Comparison of ENCODE assay signal across 18 cellular contexts in the genomic region with DNA sequence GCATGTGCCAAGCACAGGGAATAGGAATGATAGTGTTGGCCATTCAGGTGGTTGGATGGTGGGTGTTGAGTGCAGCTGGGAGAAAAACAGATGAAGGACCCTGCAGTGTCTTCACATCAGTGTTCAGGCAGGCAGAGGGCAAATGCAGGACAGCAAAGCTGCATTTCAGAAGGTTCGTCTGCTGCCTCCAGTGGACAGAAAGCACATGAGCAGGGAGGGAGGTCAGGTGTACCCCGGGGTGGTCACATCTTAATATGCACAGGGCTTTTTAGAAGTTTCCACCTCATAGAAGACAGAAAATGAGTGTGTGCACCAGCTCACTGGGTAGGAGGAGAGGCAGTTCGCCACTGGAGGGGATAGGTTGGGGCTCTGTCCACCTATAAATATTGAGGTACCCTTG.
A peak's percentile ranks its signal among the peaks of the same experiment; 100 is the strongest.
DNase-seq lines count a peak whose midpoint lies in the region; ATAC-seq, FAIRE-seq and TF ChIP-seq lines count a peak whose summit lies in the region.
"Had no signal": no experiment of that assay in that cellular context is flagged by ENCODE, and none has a peak within 500 bp of the region (broad histone marks: within the 10 kb centered on the region; RNA-seq: fewer than 3 reads in every experiment).

No MANE protein-coding gene starts in this region.

- H3K4me2 ChIP-seq in DND-41 (ENCODE audit: insufficient read depth, low read length) (no peak overlapping the region), H9 (ENCODE audit: insufficient read depth, insufficient read length, low read length) (no peak overlapping the region), keratinocyte (ENCODE audit: control insufficient read depth, extremely low read depth, insufficient read depth, low read depth, low read length) (no peak overlapping the region)

- H3K23ac ChIP-seq in H9 (ENCODE audit: insufficient read length, low read depth, low read length): no peak overlapping the region

- H3K27me3 ChIP-seq in DND-41 (ENCODE audit: insufficient read depth, low read length, poor library complexity) (peaks cover 20% of the 10 kb centered on the region), H9 (ENCODE audit: insufficient read depth, low read length) (no peaks in the 10 kb centered on the region), keratinocyte (ENCODE audit: control insufficient read depth, extremely low read depth, insufficient read depth, low read length) (no peaks in the 10 kb centered on the region)
- H3K27me3 ChIP-seq: uterus had no signal

- H4K91ac ChIP-seq in H9 (ENCODE audit: insufficient read length, low read depth, low read length): no peak overlapping the region

- H3K36me3 Mint-ChIP-seq in H9 (ENCODE audit: insufficient read depth in 1 of 3, low read depth in 3 of 3): no peaks in the 10 kb centered on the region

- H3K27ac ChIP-seq in DND-41 (ENCODE audit: low read length) (no peak overlapping the region), H9 (ENCODE audit: insufficient read length, low read depth, low read length) (no peak overlapping the region), keratinocyte (ENCODE audit: control insufficient read depth, insufficient read depth, low read length) (no peak overlapping the region)
- H3K27ac ChIP-seq: left ventricle myocardium inferior, uterus had no signal

- H2AFZ ChIP-seq in DND-41 (ENCODE audit: low read depth, low read length) (no peak overlapping the region), H9 (ENCODE audit: low read length) (no peak overlapping the region), keratinocyte (ENCODE audit: control insufficient read depth, low read length) (no peak overlapping the region)

- H2BK15ac ChIP-seq in H9 (ENCODE audit: low read depth, low read length): no peak overlapping the region

- H3K27me3 Mint-ChIP-seq in H9 (ENCODE audit: low read depth): no peaks in the 10 kb centered on the region; the same call in 1 of the 2 replicates

- H3K36me3 ChIP-seq in DND-41 (ENCODE audit: insufficient read depth, low read length): no peaks in the 10 kb centered on the region
- H3K36me3 ChIP-seq in keratinocyte (ENCODE audit: control insufficient read depth in 2 of 2, extremely low read depth in 1 of 2, insufficient read depth in 2 of 2, low read length in 2 of 2): no peaks in the 10 kb centered on the region
- H3K36me3 ChIP-seq: left ventricle myocardium inferior, uterus had no signal

- no peak overlapping the region for H2BK5ac ChIP-seq in H9 (ENCODE audit: insufficient read length, low read length)

- H3K18ac ChIP-seq in H9 (ENCODE audit: insufficient read length, low read depth, low read length): no peak overlapping the region

- H3K4me1 Mint-ChIP-seq in H9: peaks cover 0 to 4% of the 10 kb centered on the region in 2 experiments; a peak in 1 of 4 replicates
- H3K4me1 Mint-ChIP-seq: stimulated activated naive CD8-positive, alpha-beta T cell treated with anti-CD3 and anti-CD28 coated beads, Interleukin-15, amount 100 ng/mL, for 72 hours had no signal

- H4K20me1 ChIP-seq in DND-41 (ENCODE audit: insufficient read depth, low read length) (no peaks in the 10 kb centered on the region), H9 (ENCODE audit: control insufficient read depth, insufficient read depth, insufficient read length) (no peaks in the 10 kb centered on the region), keratinocyte (ENCODE audit: control insufficient read depth, extremely low read depth, insufficient read depth, low read length) (no peaks in the 10 kb centered on the region)

- TF ChIP-seq POLR2A in H54 (IDR thresholded peaks at IDR 0.05; ENCODE audit: low read depth, low read length): no peak

- WGBS in H9 (ENCODE audit: extremely low coverage, insufficient read length, low lambda C conversion rate): no CpG with 5 or more reads among the region's 3 CpGs

- no peaks in the 10 kb centered on the region for H3K9me3 ChIP-seq in DND-41 (ENCODE audit: insufficient read depth, low read length, severe bottlenecking)
- no peaks in the 10 kb centered on the region for H3K9me3 ChIP-seq in H9 (ENCODE audit: control insufficient read depth, low read depth, low read length)
- no peaks in the 10 kb centered on the region for H3K9me3 ChIP-seq in keratinocyte (ENCODE audit: control insufficient read depth, low read depth, low read length)
- H3K9me3 ChIP-seq: uterus had no signal

- no peak overlapping the region for H2BK20ac ChIP-seq in H9 (ENCODE audit: low read depth, low read length, poor library complexity, severe bottlenecking)

- H3T11ph ChIP-seq in H9 (ENCODE audit: low read length): no peak overlapping the region

- no peaks in the 10 kb centered on the region for H3K23me2 ChIP-seq in H9 (ENCODE audit: insufficient read length, low read depth, low read length, poor library complexity, severe bottlenecking)

- no peak overlapping the region for H3K14ac ChIP-seq in H9 (ENCODE audit: insufficient read depth, low read length)

- H2BK120ac ChIP-seq in H9 (ENCODE audit: low read depth, low read length, poor library complexity, severe bottlenecking): no peak overlapping the region

- no peak overlapping the region for H2AK5ac ChIP-seq in H9 (ENCODE audit: insufficient read length, low read length)

- in situ Hi-C loops in SK-MEL-5 (cut with HindIII; ENCODE audit: low pct_unique_long_range_greater_than_20kb, low sequenced_read_pairs): no loop called here

- FAIRE-seq in keratinocyte (lab: Jason Lieb, UNC) (no peak), H54 (lab: Jason Lieb, UNC) (no peak)

- H3K4me3 ChIP-seq in DND-41 (ENCODE audit: low read depth in 1 of 2, low read length in 2 of 2) (no peak overlapping the region), keratinocyte (ENCODE audit: control insufficient read depth in 2 of 3, extremely low read depth in 1 of 3, insufficient read depth in 2 of 3, low read depth in 1 of 3, low read length in 3 of 3) (no peak overlapping the region)
- H3K4me3 ChIP-seq: left ventricle myocardium inferior, uterus had no signal

- H3K56ac ChIP-seq in H9 (ENCODE audit: insufficient read length, low read depth, low read length): no peak overlapping the region

- no peak overlapping the region for H2BK12ac ChIP-seq in H9 (ENCODE audit: insufficient read length, low read depth, low read length)

- H3K4me1 ChIP-seq in DND-41 (ENCODE audit: insufficient read depth, low read length) (no peaks in the 10 kb centered on the region), H9 (ENCODE audit: insufficient read depth, low read length) (no peaks in the 10 kb centered on the region), keratinocyte (ENCODE audit: control insufficient read depth, extremely low read depth, insufficient read depth, low read length) (no peaks in the 10 kb centered on the region)
- H3K4me1 ChIP-seq: uterus had no signal

- H3K9me3 Mint-ChIP-seq in H9: no peaks in the 10 kb centered on the region
- H3K9me3 Mint-ChIP-seq: activated T-helper 2 cell treated with anti-CD3 and anti-CD28 coated beads, Interferon-gamma antibody, Interleukin-2, Interleukin-4, amounts not matched to agents 10 μg/mL and 5 μg/mL and 100 μg/mL, durations not matched to agents 14 hours and 24 hours and 36 hours; stimulated activated naive CD8-positive, alpha-beta T cell treated with anti-CD3 and anti-CD28 coated beads, Interleukin-15, amount 100 ng/mL, for 72 hours had no signal

- ATAC-seq in DND-41 (ENCODE audit: insufficient read depth, low read depth) (no peak), GM19328 (IDR thresholded peaks at IDR 0.05; ENCODE audit: unreplicated experiment) (no peak)
- ATAC-seq: stimulated activated naive CD8-positive, alpha-beta T cell treated with anti-CD3 and anti-CD28 coated beads, Interleukin-15, amount 100 ng/mL, for 72 hours had no signal

- no peaks in the 10 kb centered on the region for H3K79me1 ChIP-seq in H9 (ENCODE audit: insufficient read depth, low read depth, low read length, poor library complexity, severe bottlenecking)

- TF ChIP-seq CTCF in DND-41 (IDR thresholded peaks at IDR 0.05; ENCODE audit: borderline replicate concordance, extremely low read depth, low read length, poor library complexity, severe bottlenecking) (peak; percentile 57), H9 (conservative IDR thresholded peaks at IDR 0.05) (peak; percentile 66), keratinocyte (optimal IDR thresholded peaks at IDR 0.05 in 1 of 3, IDR thresholded peaks at IDR 0.05 in 1 of 3, conservative IDR thresholded peaks at IDR 0.05 in 1 of 3; ENCODE audit: extremely low read depth in 1 of 3, insufficient read depth in 2 of 3, low read length in 3 of 3) (peak; percentile 16 to 35 (median 17))

- no peak overlapping the region for H4K5ac ChIP-seq in H9 (ENCODE audit: insufficient read length, low read depth, low read length)

- H3K27ac Mint-ChIP-seq in H9: no peak overlapping the region
- H3K27ac Mint-ChIP-seq: activated T-helper 2 cell treated with anti-CD3 and anti-CD28 coated beads, Interferon-gamma antibody, Interleukin-2, Interleukin-4, amounts not matched to agents 10 μg/mL and 5 μg/mL and 100 μg/mL, durations not matched to agents 14 hours and 24 hours and 36 hours; stimulated activated naive CD8-positive, alpha-beta T cell treated with anti-CD3 and anti-CD28 coated beads, Interleukin-15, amount 100 ng/mL, for 72 hours had no signal

- H3K79me2 ChIP-seq in DND-41 (ENCODE audit: insufficient read depth, low read length) (no peaks in the 10 kb centered on the region), H9 (ENCODE audit: insufficient read depth, low read length) (no peaks in the 10 kb centered on the region), keratinocyte (ENCODE audit: control insufficient read depth, insufficient read depth, low read length) (no peaks in the 10 kb centered on the region)

- dilution Hi-C loops in keratinocyte (cut with MboI; ENCODE audit: extremely low pct_ligation_motif_present, low sequenced_read_pairs): no loop called here

- no peak overlapping the region for H3K4me3 Mint-ChIP-seq in H9
- H3K4me3 Mint-ChIP-seq: stimulated activated naive CD8-positive, alpha-beta T cell treated with anti-CD3 and anti-CD28 coated beads, Interleukin-15, amount 100 ng/mL, for 72 hours had no signal

- H4K8ac ChIP-seq in H9 (replicated peaks; ENCODE audit: insufficient read length, low read depth, low read length): no peak overlapping the region

- DNase-seq in DND-41 (no peak), H9 (peak; percentile 61), SK-MEL-5 (ENCODE audit: low read depth, low spot score) (peak; percentile 22), keratinocyte (ENCODE audit: low read depth, low spot score) (no peak), H54 (ENCODE audit: insufficient read length, low spot score) (no peak), AG20443 (ENCODE audit: low spot score) (no peak)
- DNase-seq: cortex of kidney; GDM1; left ventricle myocardium inferior; NCI-H1105; NCI-H226; posterior cingulate gyrus; stimulated activated CD4-positive, alpha-beta T cell treated with anti-CD3 and anti-CD28 coated beads, Interleukin-12 subunit alpha, Interleukin-12 subunit beta, amount 100 ng/mL, for 4 hours; stimulated activated naive CD8-positive, alpha-beta T cell treated with anti-CD3 and anti-CD28 coated beads, Interleukin-15, amount 100 ng/mL, for 72 hours; SW 1271; uterus had no signal

- no peak overlapping the region for H3K4ac ChIP-seq in H9 (ENCODE audit: low read depth, low read length)

- no peak overlapping the region for H3K9ac ChIP-seq in DND-41 (ENCODE audit: low read depth, low read length)
- H3K9ac ChIP-seq in H9 (ENCODE audit: extremely low read depth, insufficient read length, low read length): no peak overlapping the region
- no peak overlapping the region for H3K9ac ChIP-seq in keratinocyte (ENCODE audit: control insufficient read depth, extremely low read depth, insufficient read depth, low read length)

- no peaks in the 10 kb centered on the region for H3K9me1 ChIP-seq in keratinocyte (ENCODE audit: control insufficient read depth, extremely low read depth, insufficient read depth, low read length)

Comparison
In these comparisons a context has a peak if more than half of its experiments do, and no peak if none do; other contexts are left out.
1. DNase-seq: peak in H9 (single experiment) and SK-MEL-5 (single experiment); none in DND-41 (single experiment), keratinocyte (single experiment), H54 (single experiment) and AG20443 (single experiment).
2. Peak in every context shown above with its lines, with median percentiles within 50 percentile points of each other: CTCF ChIP-seq.